ENCODE assay signal across 2 cellular contexts in genomic region chr6:6037179-6037578, GRCh38.
TF ChIP-seq lines count a peak whose summit lies in the region.

No MANE protein-coding gene starts in this region.

TF ChIP-seq in HepG2, 621 proteins besides CTCF, POLR2A, EP300 and RAD21:
- TF ChIP-seq MAFF (IDR thresholded peaks at IDR 0.05; ENCODE audit: low read depth, low read length) (peak; percentile 46), ZNF3 (CRISPR knock-in tag; IDR thresholded peaks at IDR 0.05) (no peak), ZSCAN30 (CRISPR knock-in tag; IDR thresholded peaks at IDR 0.05) (no peak), THAP7 (CRISPR knock-in tag; IDR thresholded peaks at IDR 0.05) (no peak), MAFK (conservative IDR thresholded peaks at IDR 0.05 in 1 of 2, IDR thresholded peaks at IDR 0.05 in 1 of 2; ENCODE audit: low read length in 2 of 2) (peak in 1 of 2 experiments; percentile 41; a peak in 1 of 4 replicates), HMGA1 (CRISPR knock-in tag; conservative IDR thresholded peaks at IDR 0.05) (no peak), JDP2 (CRISPR knock-in tag; IDR thresholded peaks at IDR 0.05; ENCODE audit: borderline replicate concordance) (no peak), KDM5B (CRISPR knock-in tag; IDR thresholded peaks at IDR 0.05; ENCODE audit: borderline replicate concordance) (no peak), MEIS2 (CRISPR knock-in tag; IDR thresholded peaks at IDR 0.05) (no peak), GMEB1 (CRISPR knock-in tag; IDR thresholded peaks at IDR 0.05; ENCODE audit: borderline replicate concordance) (no peak), ZFP36L1 (CRISPR knock-in tag; IDR thresholded peaks at IDR 0.05) (no peak), HNF4G (IDR thresholded peaks at IDR 0.05; ENCODE audit: borderline replicate concordance, low read depth, low read length) (no peak), HNF4G (CRISPR knock-in tag; IDR thresholded peaks at IDR 0.05; ENCODE audit: borderline replicate concordance, low read depth) (no peak)
TF ChIP-seq in HepG2: peak in this region for 2.

TF ChIP-seq in K562, 482 proteins besides CTCF, POLR2A, EP300 and RAD21:
- TF ChIP-seq ZNF518B (CRISPR knock-in tag; IDR thresholded peaks at IDR 0.05) (no peak), ZNF707 (CRISPR knock-in tag; conservative IDR thresholded peaks at IDR 0.05) (no peak), FOXP4 (CRISPR knock-in tag; IDR thresholded peaks at IDR 0.05; ENCODE audit: borderline replicate concordance) (no peak), HLTF (IDR thresholded peaks at IDR 0.05) (no peak), NFE2 (IDR thresholded peaks at IDR 0.05; ENCODE audit: low read depth) (0 out of 2 replicates have a peak, but pooled peaks have one; percentile 31), THRB (CRISPR knock-in tag; conservative IDR thresholded peaks at IDR 0.05) (no peak), HDGF (IDR thresholded peaks at IDR 0.05) (no peak), NELFE (IDR thresholded peaks at IDR 0.05; ENCODE audit: insufficient read depth, insufficient read length) (no peak), C11orf30 (IDR thresholded peaks at IDR 0.05; ENCODE audit: low read depth) (peak; percentile 39; the same call in 1 of the 2 replicates), KAT2B (IDR thresholded peaks at IDR 0.05; ENCODE audit: low read depth, low read length) (no peak), MAFG (tag; conservative IDR thresholded peaks at IDR 0.05) (peak; percentile 55), ZNF354B (CRISPR knock-in tag; IDR thresholded peaks at IDR 0.05) (no peak), ID3 (CRISPR knock-in tag; IDR thresholded peaks at IDR 0.05) (no peak), ID3 (tag; IDR thresholded peaks at IDR 0.05) (no peak), SRSF9 (IDR thresholded peaks at IDR 0.05; ENCODE audit: borderline replicate concordance, low read depth, low read length) (no peak), ZNF316 (IDR thresholded peaks at IDR 0.05) (peak; percentile 59)
